ENCODE assay signal across 35 cellular contexts in the genomic region with DNA sequence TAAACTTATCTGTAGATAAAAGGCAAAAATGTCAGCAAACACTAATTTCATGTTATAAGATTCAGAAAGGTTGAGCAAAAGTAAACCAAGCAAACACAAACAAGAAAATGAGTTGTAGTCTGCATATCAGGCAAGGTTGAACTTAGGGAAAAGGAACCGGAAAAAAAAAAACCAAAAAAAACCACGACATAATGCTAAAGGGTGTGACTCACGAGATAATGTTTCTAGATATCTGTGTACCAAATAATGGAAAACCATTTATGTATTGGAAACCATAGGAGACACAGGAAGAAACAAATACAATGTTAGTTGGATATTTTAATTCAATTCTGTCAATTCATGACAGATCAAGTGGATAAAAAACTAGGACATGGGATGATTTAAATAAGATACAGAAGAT.
"Had no signal": no experiment of that assay in that cellular context is flagged by ENCODE, and none has a peak within 500 bp of the region (broad histone marks: within the 10 kb centered on the region; RNA-seq: fewer than 3 reads in every experiment).

No MANE protein-coding gene starts in this region.

- H3K4me3 ChIP-seq: PC-9 had no signal

- H3K4me3 Mint-ChIP-seq: activated B cell treated with CpG ODN at 0.5 μM for 24 hours; activated CD4-positive, alpha-beta memory T cell treated with anti-CD3 and anti-CD28 coated beads, Interleukin-2, amount 10 ng/mL, durations not matched to agents 7 days and 5 days; activated CD8-positive, alpha-beta memory T cell treated with anti-CD3 and anti-CD28 coated beads, Interleukin-2, amount 10 ng/mL, durations not matched to agents 7 days and 5 days; activated naive CD4-positive, alpha-beta T cell treated with anti-CD3 and anti-CD28 coated beads, Interleukin-2, amount 10 ng/mL, durations not matched to agents 7 days and 5 days; activated naive CD8-positive, alpha-beta T cell; activated naive CD8-positive, alpha-beta T cell treated with anti-CD3 and anti-CD28 coated beads, Interleukin-2, amount 50 U/mL, for 24 hours; brain had no signal

- H3K27ac ChIP-seq: KMS-11, PC-9, VCaP had no signal

- DNase-seq: activated B cell treated with CpG ODN at 0.5 μM for 24 hours; activated CD4-positive, alpha-beta memory T cell treated with anti-CD3 and anti-CD28 coated beads, Interleukin-2, amount 10 ng/mL, durations not matched to agents 7 days and 5 days; activated CD4-positive, alpha-beta T cell treated with anti-CD3 and anti-CD28 coated beads for 4 hours; activated CD4-positive, alpha-beta T cell treated with anti-CD3 and anti-CD28 coated beads, Interleukin-2, amount 50 U/mL, for 1 hour; activated CD4-positive, CD25-positive, alpha-beta regulatory T cell treated with anti-CD3 and anti-CD28 coated beads, Interleukin-2, amount 50 U/mL, for 72 hours; activated CD8-positive, alpha-beta memory T cell treated with anti-CD3 and anti-CD28 coated beads for 24 hours; activated CD8-positive, alpha-beta memory T cell treated with anti-CD3 and anti-CD28 coated beads, Interleukin-2, amount 10 ng/mL, durations not matched to agents 7 days and 5 days; activated CD8-positive, alpha-beta memory T cell treated with anti-CD3 and anti-CD28 coated beads, Interleukin-2, amount 50 U/mL, for 48 hours; activated effector memory CD4-positive, alpha-beta T cell treated with Interleukin-2 at 50 U/mL for 16 hours; activated naive CD4-positive, alpha-beta T cell treated with anti-CD3 and anti-CD28 coated beads, Interleukin-2, amount 10 ng/mL, durations not matched to agents 7 days and 5 days; activated naive CD8-positive, alpha-beta T cell treated with anti-CD3 and anti-CD28 coated beads, Interleukin-2, amount 50 U/mL, for 24 hours; activated T-cell treated with anti-CD3 and anti-CD28 coated beads, Interleukin-2, amount 50 U/mL, for 48 hours; anterior cingulate cortex; caudate nucleus; cerebellar nuclear complex; NCI-H1105; NCI-H1417 treated with DMSO at 0.1 percent for 48 hours; NCI-H187 treated with DMSO at 0.1 percent for 48 hours; NCI-H2081; NCI-H226; NCI-H446 treated with DMSO at 0.1 percent for 48 hours; NCI-H524 treated with DMSO at 0.1 percent for 48 hours; NK-92 treated with Interleukin-12 subunit alpha and Interleukin-12 subunit beta, amount 100 ng/mL, for 24 hours; PC-9; Right ventricle myocardium superior; SW 1271; T-helper 1 cell; T-helper 2 cell; T-helper 9 cell had no signal

- FAIRE-seq: bronchial epithelial cell, RCC 7860 had no signal

- ATAC-seq: activated CD8-positive, alpha-beta memory T cell treated with anti-CD3 and anti-CD28 coated beads, Interleukin-2, amount 10 ng/mL, durations not matched to agents 7 days and 5 days; activated naive CD8-positive, alpha-beta T cell treated with anti-CD3 and anti-CD28 coated beads, Interleukin-2, amount 50 U/mL, for 24 hours had no signal

- H3K4me1 Mint-ChIP-seq: activated B cell treated with CpG ODN at 0.5 μM for 24 hours; activated CD8-positive, alpha-beta memory T cell treated with anti-CD3 and anti-CD28 coated beads, Interleukin-2, amount 10 ng/mL, durations not matched to agents 7 days and 5 days; activated naive CD4-positive, alpha-beta T cell treated with anti-CD3 and anti-CD28 coated beads, Interleukin-2, amount 10 ng/mL, durations not matched to agents 7 days and 5 days; activated naive CD8-positive, alpha-beta T cell treated with anti-CD3 and anti-CD28 coated beads, Interleukin-2, amount 50 U/mL, for 24 hours had no signal

- H3K27ac Mint-ChIP-seq: activated B cell treated with CpG ODN at 0.5 μM for 24 hours; activated CD4-positive, alpha-beta memory T cell treated with anti-CD3 and anti-CD28 coated beads, Interleukin-2, amount 10 ng/mL, durations not matched to agents 7 days and 5 days; activated CD8-positive, alpha-beta memory T cell treated with anti-CD3 and anti-CD28 coated beads, Interleukin-2, amount 10 ng/mL, durations not matched to agents 7 days and 5 days; activated naive CD4-positive, alpha-beta T cell treated with anti-CD3 and anti-CD28 coated beads, Interleukin-2, amount 10 ng/mL, durations not matched to agents 7 days and 5 days; activated naive CD8-positive, alpha-beta T cell; activated naive CD8-positive, alpha-beta T cell treated with anti-CD3 and anti-CD28 coated beads, Interleukin-2, amount 50 U/mL, for 24 hours; brain had no signal

- H3K27me3 Mint-ChIP-seq: activated B cell treated with CpG ODN at 0.5 μM for 24 hours; activated CD4-positive, alpha-beta memory T cell treated with anti-CD3 and anti-CD28 coated beads, Interleukin-2, amount 10 ng/mL, durations not matched to agents 7 days and 5 days; activated CD8-positive, alpha-beta memory T cell treated with anti-CD3 and anti-CD28 coated beads, Interleukin-2, amount 10 ng/mL, durations not matched to agents 7 days and 5 days; activated naive CD4-positive, alpha-beta T cell treated with anti-CD3 and anti-CD28 coated beads, Interleukin-2, amount 10 ng/mL, durations not matched to agents 7 days and 5 days; activated naive CD8-positive, alpha-beta T cell; activated naive CD8-positive, alpha-beta T cell treated with anti-CD3 and anti-CD28 coated beads, Interleukin-2, amount 50 U/mL, for 24 hours; brain had no signal

- H3K9me3 Mint-ChIP-seq: activated CD4-positive, alpha-beta memory T cell treated with anti-CD3 and anti-CD28 coated beads, Interleukin-2, amount 10 ng/mL, durations not matched to agents 7 days and 5 days; activated naive CD4-positive, alpha-beta T cell treated with anti-CD3 and anti-CD28 coated beads, Interleukin-2, amount 10 ng/mL, durations not matched to agents 7 days and 5 days had no signal

- H3K9ac ChIP-seq: KMS-11 had no signal

- H2AFZ ChIP-seq: PC-9 had no signal

- H3K4me2 ChIP-seq: KMS-11, PC-9 had no signal
